In the genomic region with DNA sequence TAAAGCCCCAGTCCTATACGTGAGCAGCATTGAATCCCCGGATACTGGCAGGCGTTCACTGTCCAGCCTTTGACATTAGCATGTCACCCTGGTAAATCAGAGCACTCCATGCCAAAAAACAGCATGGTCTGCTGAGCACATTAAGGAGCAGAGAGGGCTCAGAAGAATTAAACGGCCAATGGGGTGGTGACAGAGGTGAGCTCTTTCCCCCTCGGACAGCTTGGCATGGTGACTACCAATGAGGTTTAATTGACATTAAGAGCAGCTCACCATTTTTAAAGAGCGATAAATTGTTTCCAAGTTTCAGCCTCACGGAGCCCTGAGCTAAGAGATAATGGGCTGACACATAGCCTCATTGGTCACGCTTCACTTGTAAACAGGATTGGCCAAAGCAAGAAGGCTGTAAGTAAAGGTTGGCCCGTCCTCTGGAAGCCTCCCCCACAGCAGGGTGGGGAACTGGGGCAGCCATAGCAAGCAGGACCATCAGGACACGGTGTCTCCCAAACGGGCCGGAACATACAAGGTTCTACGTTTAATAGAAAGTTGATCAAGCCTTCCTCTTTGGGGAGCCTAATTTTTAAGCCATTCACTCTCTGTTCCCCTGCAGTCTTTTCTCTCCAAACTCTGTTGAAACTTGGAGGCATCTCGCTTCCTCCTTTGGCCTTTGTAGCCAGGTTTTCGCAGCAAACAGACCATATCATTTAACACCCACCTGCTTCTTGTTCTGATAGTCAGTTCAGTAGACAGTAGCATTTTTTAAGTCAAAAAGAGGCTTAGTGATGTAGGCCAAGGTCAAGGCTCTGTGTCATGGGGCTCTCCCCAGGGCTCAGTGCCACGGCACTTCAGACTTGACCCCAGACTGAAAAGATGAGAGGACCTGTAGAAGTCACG, we compare ENCODE assay signal across 12 cellular contexts. TPM values are rescaled to one million over a fixed set of nuclear protein-coding genes. Genes with fewer than 3 reads are reported as not detected.
DNase-seq lines count a peak whose midpoint lies in the region; ATAC-seq, FAIRE-seq and TF ChIP-seq lines count a peak whose summit lies in the region.
"Had no signal": no experiment of that assay in that cellular context is flagged by ENCODE, and none has a peak within 500 bp of the region (broad histone marks: within the 10 kb centered on the region; RNA-seq: fewer than 3 reads in every experiment).

No MANE protein-coding gene starts in this region.

- H3K4me3 Mint-ChIP-seq in astrocyte (ENCODE audit: unreplicated experiment): peak overlapping the region; percentile 50
- H3K4me3 Mint-ChIP-seq in neural crest cell: no peak overlapping the region
- no peak overlapping the region for H3K4me3 Mint-ChIP-seq in immature natural killer cell
- H3K4me3 Mint-ChIP-seq: CD8-positive, alpha-beta T cell had no signal

- in situ Hi-C loops in GM13976 (cut with MboI; ENCODE audit: low sequenced_read_pairs, unreplicated experiment) (loop anchor here (10.0 kb wide), 1 partner anchor 64 kb away; the partner anchor contains the start of gene FIBCD1), gastrocnemius medialis (cut with MboI; ENCODE audit: low sequenced_read_pairs in 4 of 4) (no loop called here)

- H3K36me3 ChIP-seq in astrocyte (ENCODE audit: insufficient read depth, low read length): peaks cover 51% of the 10 kb centered on the region
- peaks cover 0 to 30% of the 10 kb centered on the region in 2 donors for H3K36me3 ChIP-seq in gastrocnemius medialis
- H3K36me3 ChIP-seq: prostate gland had no signal

- peak overlapping the region; percentile 33 for H3K9ac ChIP-seq in astrocyte (ENCODE audit: low read length)

- ATAC-seq in HG02938 (IDR thresholded peaks at IDR 0.05; ENCODE audit: unreplicated experiment): peak; percentile 69
- ATAC-seq in gastrocnemius medialis: no peak
- no peak for ATAC-seq in GM18505 (IDR thresholded peaks at IDR 0.05; ENCODE audit: unreplicated experiment)
- ATAC-seq: CD8-positive, alpha-beta T cell had no signal

- TF ChIP-seq POLR2A in gastrocnemius medialis (IDR thresholded peaks at IDR 0.05) (no peak), GM18505 (IDR thresholded peaks at IDR 0.05; ENCODE audit: borderline replicate concordance, extremely low read depth, insufficient read depth, insufficient read length) (no peak)

- H3K27ac ChIP-seq in astrocyte (ENCODE audit: low read depth, low read length) (peak overlapping the region; percentile 32), gastrocnemius medialis (no peak overlapping the region)
- H3K27ac ChIP-seq: prostate gland had no signal

- H3K9me3 Mint-ChIP-seq in astrocyte (ENCODE audit: unreplicated experiment) (no peaks in the 10 kb centered on the region), neural crest cell (no peaks in the 10 kb centered on the region), immature natural killer cell (no peaks in the 10 kb centered on the region)
- H3K9me3 Mint-ChIP-seq: CD8-positive, alpha-beta T cell had no signal

- DNase-seq in GM13976 (ENCODE audit: low spot score) (peak; percentile 83), astrocyte (ENCODE audit: low read depth) (peak; percentile 68), neural crest cell (ENCODE audit: low read depth, low spot score) (no peak), gastrocnemius medialis (no peak), immature natural killer cell (no peak), inferior parietal cortex (ENCODE audit: extremely low spot score) (no peak)
- DNase-seq: activated naive CD4-positive, alpha-beta T cell; CD8-positive, alpha-beta T cell had no signal

- H3K4me1 Mint-ChIP-seq in astrocyte (ENCODE audit: low read depth, unreplicated experiment) (peaks cover 17% of the 10 kb centered on the region), neural crest cell (peaks cover 22% of the 10 kb centered on the region), immature natural killer cell (peaks cover 0 to 6% of the 10 kb centered on the region in 2 donors)

- H3K79me2 ChIP-seq in astrocyte (ENCODE audit: insufficient read depth, low read length): peaks cover 90% of the 10 kb centered on the region

- no peak overlapping the region for H2AFZ ChIP-seq in astrocyte (ENCODE audit: low read depth, low read length)

- TF ChIP-seq CTCF in GM13976 (IDR thresholded peaks at IDR 0.05; ENCODE audit: borderline replicate concordance, control extremely low read depth, extremely low read depth, insufficient read depth, missing control alignments) (no peak), astrocyte (IDR thresholded peaks at IDR 0.05; ENCODE audit: insufficient read depth, low read depth, low read length) (no peak), neural crest cell (conservative IDR thresholded peaks at IDR 0.05) (no peak), gastrocnemius medialis (IDR thresholded peaks at IDR 0.05 in 4 of 5, conservative IDR thresholded peaks at IDR 0.05 in 1 of 5) (no peak)

- peaks cover 21% of the 10 kb centered on the region for H3K4me1 ChIP-seq in astrocyte (ENCODE audit: insufficient read depth, low read length)
- peaks cover 12 to 16% of the 10 kb centered on the region in 2 donors for H3K4me1 ChIP-seq in gastrocnemius medialis

- peak overlapping the region; percentile 56 for H3K27ac Mint-ChIP-seq in astrocyte (ENCODE audit: unreplicated experiment)
- H3K27ac Mint-ChIP-seq in neural crest cell (ENCODE audit: unreplicated experiment): peak overlapping the region; percentile 8
- peak overlapping the region in 1 of 6 donors; percentile 25 for H3K27ac Mint-ChIP-seq in immature natural killer cell
- H3K27ac Mint-ChIP-seq: CD8-positive, alpha-beta T cell had no signal

- H3K27me3 Mint-ChIP-seq in astrocyte (ENCODE audit: low read depth, unreplicated experiment) (no peaks in the 10 kb centered on the region), neural crest cell (ENCODE audit: low read depth) (no peaks in the 10 kb centered on the region), immature natural killer cell (ENCODE audit: low read depth in 3 of 3) (peaks cover 0 to 3% (median 2%) of the 10 kb centered on the region in 3 donors)

- H3K36me3 Mint-ChIP-seq in astrocyte (ENCODE audit: low read depth, unreplicated experiment): peaks cover 18% of the 10 kb centered on the region
- peaks cover 6% of the 10 kb centered on the region for H3K36me3 Mint-ChIP-seq in neural crest cell (ENCODE audit: low read depth)
- H3K36me3 Mint-ChIP-seq in immature natural killer cell: peaks cover 13 to 29% (median 18%) of the 10 kb centered on the region in 3 donors

- FAIRE-seq in astrocyte (lab: Jason Lieb, UNC): no peak
- FAIRE-seq: endometrium had no signal

- H3K27me3 ChIP-seq in astrocyte (ENCODE audit: insufficient read depth, low read length) (no peaks in the 10 kb centered on the region), gastrocnemius medialis (no peaks in the 10 kb centered on the region)

- H4K20me1 ChIP-seq in astrocyte (ENCODE audit: insufficient read depth, low read length): peaks cover 96% of the 10 kb centered on the region

- H3K4me2 ChIP-seq in astrocyte (ENCODE audit: low read length): peak overlapping the region; percentile 51

- intact Hi-C loops in gastrocnemius medialis (cut with DNase I; ENCODE audit: low total_unique reads): no loop called here

- no peak overlapping the region for H3K4me3 ChIP-seq in astrocyte (ENCODE audit: insufficient read depth, low read depth, low read length)
- no peak overlapping the region for H3K4me3 ChIP-seq in gastrocnemius medialis
- H3K4me3 ChIP-seq: prostate gland had no signal

- H3K9me3 ChIP-seq in astrocyte (ENCODE audit: insufficient read depth, low read depth, low read length) (no peaks in the 10 kb centered on the region), gastrocnemius medialis (no peaks in the 10 kb centered on the region)
- H3K9me3 ChIP-seq: prostate gland had no signal

RNA-seq across cellular contexts. Expression of gene QRFP, which starts 25.9 kb away (rescaled TPM):
- total RNA-seq in astrocyte (not detected in 2 replicates), neural crest cell (not detected in 2 replicates), gastrocnemius medialis (not detected)
- polyA plus RNA-seq in immature natural killer cell: not detected
- total RNA-seq: CD8-positive, alpha-beta T cell had no signal

RNA-seq across cellular contexts. Expression of gene ABL1, which starts 35.7 kb away (rescaled TPM):
- total RNA-seq in astrocyte (113 and 117 TPM in 2 replicates), neural crest cell (88.9 and 91.0 TPM in 2 replicates), gastrocnemius medialis (10 to 100 TPM; 22.8 to 55.5 (median 28.5) TPM)
- polyA plus RNA-seq in immature natural killer cell: 10 to 100 TPM in 1 of 3 donors, 1 to 10 TPM in 1, under 1 TPM in 1; 0.25 to 19.2 (median 5.0) TPM

Comparison
In these comparisons a context has a peak if more than half of its experiments do, and no peak if none do; other contexts are left out.
1. DNase-seq: peak in GM13976 (single experiment) and astrocyte (single experiment); none in neural crest cell (single experiment), gastrocnemius medialis (0 of 2), immature natural killer cell (0 of 3) and inferior parietal cortex (single experiment).